In genomic region chr7:4799508-4800268, GRCh38 we compare ENCODE assay signal across 1 cellular context.
TF ChIP-seq lines count a peak whose summit lies in the region.

No MANE protein-coding gene starts in this region.

TF ChIP-seq in HepG2, 621 proteins besides CTCF, POLR2A, EP300 and RAD21 (continued from another document):
- peak; percentile 28 for TF ChIP-seq ZNF687 (CRISPR knock-in tag; IDR thresholded peaks at IDR 0.05)
